25 cellular contexts compared by ENCODE assay signal in the genomic region with DNA sequence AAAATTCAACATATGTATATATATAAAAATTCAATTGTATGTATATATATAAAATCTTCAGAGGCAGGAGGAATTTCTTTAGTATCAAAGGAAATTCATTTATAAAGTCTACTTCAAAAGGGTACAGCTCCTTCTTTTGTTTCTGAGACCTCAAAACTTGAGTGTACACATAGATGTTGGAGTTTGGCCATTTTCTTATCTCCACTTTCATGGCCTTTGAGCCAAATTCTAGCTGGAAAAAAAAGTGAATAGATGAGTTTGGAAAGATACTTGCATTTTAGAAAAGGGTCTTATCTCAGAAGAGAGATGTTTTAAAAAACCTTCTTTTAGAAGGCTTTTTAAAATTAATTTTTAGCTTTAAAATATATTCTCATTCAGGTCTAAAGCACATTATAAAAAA.
"Had no signal": no experiment of that assay in that cellular context is flagged by ENCODE, and none has a peak within 500 bp of the region (broad histone marks: within the 10 kb centered on the region; RNA-seq: fewer than 3 reads in every experiment).

No MANE protein-coding gene starts in this region.

- H3K9me3 Mint-ChIP-seq: dendritic cell treated with granulocyte-macrophage colony-stimulating factor and Interleukin-4, amounts not matched to agents 40 ng/mL and 50 ng/mL, for 4 days; effector memory CD8-positive, alpha-beta T cell; endodermal cell; immature natural killer cell; mesothelial cell of epicardium; naive B cell had no signal

- H3K9me3 ChIP-seq: esophagus muscularis mucosa, gastrocnemius medialis, heart left ventricle, left lung, lower lobe of right lung, mucosa of descending colon had no signal

- H2AFZ ChIP-seq: hepatocyte had no signal

- H3K4me3 Mint-ChIP-seq: dendritic cell treated with granulocyte-macrophage colony-stimulating factor and Interleukin-4, amounts not matched to agents 40 ng/mL and 50 ng/mL, for 4 days; effector memory CD8-positive, alpha-beta T cell; endodermal cell; immature natural killer cell; mesothelial cell of epicardium; naive B cell had no signal

- ATAC-seq: effector memory CD8-positive, alpha-beta T cell; gastrocnemius medialis; heart left ventricle; left colon; left lung; left ventricle myocardium superior; lower lobe of right lung; mucosa of descending colon had no signal

- H3K79me2 ChIP-seq: hepatocyte had no signal

- H3K4me1 Mint-ChIP-seq: immature natural killer cell, naive B cell had no signal

- H3K36me3 ChIP-seq: gastrocnemius medialis had no signal

- H3K4me2 ChIP-seq: hepatocyte had no signal

- H3K27me3 Mint-ChIP-seq: dendritic cell treated with granulocyte-macrophage colony-stimulating factor and Interleukin-4, amounts not matched to agents 40 ng/mL and 50 ng/mL, for 4 days; effector memory CD8-positive, alpha-beta T cell; naive B cell had no signal

- H3K27ac ChIP-seq: coronary artery, epithelial cell of prostate, esophagus muscularis mucosa, gastrocnemius medialis, heart left ventricle, hepatocyte, left lung, lower lobe of right lung had no signal

- H3K27me3 ChIP-seq: esophagus muscularis mucosa, gastrocnemius medialis, heart left ventricle, hepatocyte, left lung had no signal

- H3K4me1 ChIP-seq: gastrocnemius medialis, left lung, lower lobe of right lung had no signal

- DNase-seq: effector CD8-positive, alpha-beta T cell; effector memory CD8-positive, alpha-beta T cell; endodermal cell; foreskin fibroblast; foreskin melanocyte; gastrocnemius medialis; heart left ventricle; hypothalamus; immature natural killer cell; islet precursor cell; kidney; kidney glomerular epithelial cell; left colon; left lung; left ventricle myocardium superior; lower lobe of right lung; mesenchymal stem cell; mucosa of descending colon; naive B cell had no signal

- H3K27ac Mint-ChIP-seq: dendritic cell treated with granulocyte-macrophage colony-stimulating factor and Interleukin-4, amounts not matched to agents 40 ng/mL and 50 ng/mL, for 4 days; effector memory CD8-positive, alpha-beta T cell; endodermal cell; immature natural killer cell; naive B cell had no signal

- H3K4me3 ChIP-seq: coronary artery, esophagus muscularis mucosa, gastrocnemius medialis, heart left ventricle, hepatocyte, left lung, lower lobe of right lung, mucosa of descending colon had no signal
